ENCODE assay signal across 19 cellular contexts in genomic region chr19:30790048-30790680, GRCh38.
"Had no signal": no experiment of that assay in that cellular context is flagged by ENCODE, and none has a peak within 500 bp of the region (broad histone marks: within the 10 kb centered on the region; RNA-seq: fewer than 3 reads in every experiment).

No MANE protein-coding gene starts in this region.

- H3K4me1 ChIP-seq: breast epithelium, gastroesophageal sphincter, heart left ventricle, left ventricle myocardium inferior, prostate gland, thyroid gland had no signal

- H3K9me3 ChIP-seq: breast epithelium, gastroesophageal sphincter, heart left ventricle, left ventricle myocardium inferior, prostate gland, thyroid gland had no signal

- FAIRE-seq: astrocyte, urothelium cell line had no signal

- H3K27ac ChIP-seq: gastroesophageal sphincter, heart left ventricle, left ventricle myocardium inferior, prostate gland, thyroid gland had no signal

- H3K36me3 ChIP-seq: breast epithelium, gastroesophageal sphincter, heart left ventricle, left ventricle myocardium inferior, prostate gland, thyroid gland had no signal

- H3K4me3 ChIP-seq: breast epithelium, gastroesophageal sphincter, heart left ventricle, left ventricle myocardium inferior, prostate gland, thyroid gland had no signal

- DNase-seq: activated B cell treated with CpG ODN at 0.5 μM for 24 hours; activated CD4-positive, alpha-beta T cell treated with anti-CD3 and anti-CD28 coated beads for 4 hours; activated CD8-positive, alpha-beta T cell treated with anti-CD3 and anti-CD28 coated beads for 36 hours; activated gamma-delta T cell; cerebellar nuclear complex; cortex of kidney; effector CD4-positive, alpha-beta T cell; heart left ventricle; kidney glomerular epithelial cell; left ventricle myocardium inferior; right cardiac atrium; stimulated activated CD4-positive, alpha-beta T cell treated with anti-CD3 and anti-CD28 coated beads, Interleukin-2, amount 100 ng/mL, for 24 hours; stimulated activated naive CD4-positive, alpha-beta T cell treated with Interleukin-2 at 50 U/mL for 16 hours; thyroid gland had no signal

- H3K27me3 ChIP-seq: thyroid gland had no signal
